ENCODE assay signal across 23 cellular contexts in genomic region chr9:76580832-76581231, GRCh38.
"Had no signal": no experiment of that assay in that cellular context is flagged by ENCODE, and none has a peak within 500 bp of the region (broad histone marks: within the 10 kb centered on the region; RNA-seq: fewer than 3 reads in every experiment).

No MANE protein-coding gene starts in this region.

- H3K27me3 ChIP-seq: foreskin keratinocyte, testis had no signal

- H3K4me1 ChIP-seq: foreskin keratinocyte had no signal

- H3K27ac ChIP-seq: foreskin keratinocyte, testis, WERI-Rb-1 had no signal

- H3K4me3 ChIP-seq: lung, smooth muscle cell, testis had no signal

- H3K36me3 ChIP-seq: WERI-Rb-1 had no signal

- H3K4me3 Mint-ChIP-seq: activated CD4-positive, alpha-beta T cell treated with anti-CD3 and anti-CD28 coated beads, Interleukin-2, amount 10 ng/mL, durations not matched to agents 7 days and 5 days; activated CD8-positive, alpha-beta memory T cell treated with anti-CD3 and anti-CD28 coated beads, Interleukin-2, amount 10 ng/mL, durations not matched to agents 7 days and 5 days; activated CD8-positive, alpha-beta T cell treated with anti-CD3 and anti-CD28 coated beads for 36 hours; activated naive CD4-positive, alpha-beta T cell treated with anti-CD3 and anti-CD28 coated beads, Interleukin-2, amount 10 ng/mL, durations not matched to agents 7 days and 5 days; immature natural killer cell; stimulated activated naive B cell treated with anti-CD40 and anti-IgM and Interleukin-4, amounts not matched to agents 10 μg/mL and 1 μg/mL and 100 μg/mL, for 72 hours had no signal

- H3K9me3 ChIP-seq: testis had no signal

- H3K36me3 Mint-ChIP-seq: activated naive CD4-positive, alpha-beta T cell treated with anti-CD3 and anti-CD28 coated beads, Interleukin-2, amount 10 ng/mL, durations not matched to agents 7 days and 5 days had no signal

- H3K27ac Mint-ChIP-seq: activated CD4-positive, alpha-beta T cell treated with anti-CD3 and anti-CD28 coated beads, Interleukin-2, amount 10 ng/mL, durations not matched to agents 7 days and 5 days; activated CD8-positive, alpha-beta memory T cell treated with anti-CD3 and anti-CD28 coated beads, Interleukin-2, amount 10 ng/mL, durations not matched to agents 7 days and 5 days; activated CD8-positive, alpha-beta T cell treated with anti-CD3 and anti-CD28 coated beads for 36 hours; activated naive CD4-positive, alpha-beta T cell treated with anti-CD3 and anti-CD28 coated beads, Interleukin-2, amount 10 ng/mL, durations not matched to agents 7 days and 5 days; immature natural killer cell; stimulated activated naive B cell treated with anti-CD40 and anti-IgM and Interleukin-4, amounts not matched to agents 10 μg/mL and 1 μg/mL and 100 μg/mL, for 72 hours had no signal

- ATAC-seq: activated CD8-positive, alpha-beta memory T cell treated with anti-CD3 and anti-CD28 coated beads, Interleukin-2, amount 10 ng/mL, durations not matched to agents 7 days and 5 days; activated CD8-positive, alpha-beta T cell treated with anti-CD3 and anti-CD28 coated beads for 36 hours; foreskin keratinocyte; left lobe of liver; sciatic nerve had no signal

- H3K27me3 Mint-ChIP-seq: activated CD4-positive, alpha-beta T cell treated with anti-CD3 and anti-CD28 coated beads, Interleukin-2, amount 10 ng/mL, durations not matched to agents 7 days and 5 days; activated CD8-positive, alpha-beta memory T cell treated with anti-CD3 and anti-CD28 coated beads, Interleukin-2, amount 10 ng/mL, durations not matched to agents 7 days and 5 days; naive B cell had no signal

- H3K9me3 Mint-ChIP-seq: activated CD8-positive, alpha-beta T cell treated with anti-CD3 and anti-CD28 coated beads for 36 hours; activated naive CD4-positive, alpha-beta T cell treated with anti-CD3 and anti-CD28 coated beads, Interleukin-2, amount 10 ng/mL, durations not matched to agents 7 days and 5 days; immature natural killer cell; stimulated activated naive B cell treated with anti-CD40 and anti-IgM and Interleukin-4, amounts not matched to agents 10 μg/mL and 1 μg/mL and 100 μg/mL, for 72 hours had no signal

- DNase-seq: activated CD4-positive, alpha-beta T cell treated with anti-CD3 and anti-CD28 coated beads, Interleukin-2, amount 10 ng/mL, durations not matched to agents 7 days and 5 days; activated CD4-positive, CD25-positive, alpha-beta regulatory T cell treated with anti-CD3 and anti-CD28 coated beads, Interleukin-2, amount 50 U/mL, for 72 hours; activated CD8-positive, alpha-beta memory T cell treated with anti-CD3 and anti-CD28 coated beads, Interleukin-2, amount 10 ng/mL, durations not matched to agents 7 days and 5 days; activated CD8-positive, alpha-beta T cell treated with anti-CD3 and anti-CD28 coated beads for 36 hours; activated effector memory CD4-positive, alpha-beta T cell treated with anti-CD3 and anti-CD28 coated beads, Interleukin-2, amount 50 U/mL, for 16 hours; activated naive CD4-positive, alpha-beta T cell treated with anti-CD3 and anti-CD28 coated beads, Interleukin-2, amount 10 ng/mL, durations not matched to agents 7 days and 5 days; activated T-cell treated with anti-CD3 and anti-CD28 coated beads for 4 hours; cerebellar nuclear complex; cortex of kidney; foreskin keratinocyte; immature natural killer cell; naive B cell; nucleus accumbens; posterior cingulate gyrus; stimulated activated CD4-positive, alpha-beta T cell treated with anti-CD3 and anti-CD28 coated beads, Interleukin-15, amount 100 ng/mL, for 24 hours; stimulated activated CD8-positive, alpha-beta memory T cell treated with anti-CD3 and anti-CD28 coated beads, Interleukin-4, amount 100 ng/mL, for 48 hours; stimulated activated naive B cell treated with anti-CD40 and anti-IgM and Interleukin-4, amounts not matched to agents 10 μg/mL and 1 μg/mL and 100 μg/mL, for 72 hours; testis; WERI-Rb-1 had no signal

- H3K4me2 ChIP-seq: smooth muscle cell had no signal
